Comparison of ENCODE assay signal across 22 cellular contexts in genomic region chr13:80040977-80041310, GRCh38.
DNase-seq lines count a peak whose midpoint lies in the region; ATAC-seq and TF ChIP-seq lines count a peak whose summit lies in the region.
"Had no signal": no experiment of that assay in that cellular context is flagged by ENCODE, and none has a peak within 500 bp of the region (broad histone marks: within the 10 kb centered on the region; RNA-seq: fewer than 3 reads in every experiment).

No MANE protein-coding gene starts in this region.

- H3K4me3 ChIP-seq in BLaER1 treated with 17β-estradiol and CSF1 and Interleukin-3, amounts not matched to agents 10 nM and 100 nM: no peak overlapping the region
- H3K4me3 ChIP-seq in coronary artery (peak overlapping the region; percentile 9), adrenal gland (no peak overlapping the region)
- H3K4me3 ChIP-seq: body of pancreas, Peyer's patch, testis had no signal

- no peak for TF ChIP-seq POLR2A in adrenal gland (IDR thresholded peaks at IDR 0.05)

- no peaks in the 10 kb centered on the region for H3K9me3 Mint-ChIP-seq in nephron
- peaks cover 0 to 11% (median 0%) of the 10 kb centered on the region in 9 donors for H3K9me3 Mint-ChIP-seq in naive thymus-derived CD8-positive, alpha-beta T cell
- H3K9me3 Mint-ChIP-seq: activated T-cell treated with anti-CD3 and anti-CD28 coated beads, Interleukin-2, amount 50 U/mL, for 72 hours had no signal

- H3K9ac ChIP-seq in BLaER1 treated with 17β-estradiol and CSF1 and Interleukin-3, amounts not matched to agents 10 nM and 100 nM: peak overlapping the region in 2 of 11 experiments; percentile 6 to 16; a peak in 1 of 22 replicates

- no peaks in the 10 kb centered on the region for H3K27me3 Mint-ChIP-seq in nephron (ENCODE audit: low read depth)
- peaks cover 0 to 10% (median 0%) of the 10 kb centered on the region in 5 donors for H3K27me3 Mint-ChIP-seq in naive thymus-derived CD8-positive, alpha-beta T cell
- H3K27me3 Mint-ChIP-seq: activated naive CD8-positive, alpha-beta T cell; stimulated activated memory B cell treated with anti-CD40 and anti-IgM and Interleukin-4, amounts not matched to agents 10 μg/mL and 1 μg/mL and 100 μg/mL, for 72 hours had no signal

- TF ChIP-seq CTCF in coronary artery (IDR thresholded peaks at IDR 0.05) (no peak), nephron (IDR thresholded peaks at IDR 0.05; ENCODE audit: unreplicated experiment in 3 of 3) (no peak), adrenal gland (IDR thresholded peaks at IDR 0.05) (no peak)

- no peak overlapping the region for H3K4me3 Mint-ChIP-seq in nephron
- H3K4me3 Mint-ChIP-seq in naive thymus-derived CD8-positive, alpha-beta T cell: no peak overlapping the region
- H3K4me3 Mint-ChIP-seq: activated naive CD8-positive, alpha-beta T cell; activated T-cell treated with anti-CD3 and anti-CD28 coated beads, Interleukin-2, amount 50 U/mL, for 72 hours; stimulated activated memory B cell treated with anti-CD40 and anti-IgM and Interleukin-4, amounts not matched to agents 10 μg/mL and 1 μg/mL and 100 μg/mL, for 72 hours had no signal

- POLR2A ChIA-PET in naive thymus-derived CD8-positive, alpha-beta T cell (lab: Charles Lee): no interaction called here

- peaks cover 5% of the 10 kb centered on the region for H3K4me1 Mint-ChIP-seq in nephron
- peaks cover 0 to 19% (median 0%) of the 10 kb centered on the region in 4 donors for H3K4me1 Mint-ChIP-seq in naive thymus-derived CD8-positive, alpha-beta T cell

- 43 to 56% (median 47%) methylated on average over 4 of the region's 4 CpGs for WGBS in adrenal gland, 4 donors

- peaks cover 28 to 59% (median 47%) of the 10 kb centered on the region in 10 experiments for H3K4me1 ChIP-seq in BLaER1 treated with 17β-estradiol and CSF1 and Interleukin-3, amounts not matched to agents 10 nM and 100 nM
- H3K4me1 ChIP-seq in adrenal gland (replicated peaks in 1 of 2): peaks cover 0 to 4% of the 10 kb centered on the region in 2 donors
- H3K4me1 ChIP-seq: body of pancreas, testis had no signal

- H4K20me1 ChIP-seq in BLaER1 treated with 17β-estradiol and CSF1 and Interleukin-3, amounts not matched to agents 10 nM and 100 nM: no peaks in the 10 kb centered on the region

- peak overlapping the region; percentile 37 to 73 (median 58) for H3K27ac Mint-ChIP-seq in nephron
- H3K27ac Mint-ChIP-seq in naive thymus-derived CD8-positive, alpha-beta T cell: no peak overlapping the region
- H3K27ac Mint-ChIP-seq: activated naive CD8-positive, alpha-beta T cell; activated T-cell treated with anti-CD3 and anti-CD28 coated beads, Interleukin-2, amount 50 U/mL, for 72 hours; stimulated activated memory B cell treated with anti-CD40 and anti-IgM and Interleukin-4, amounts not matched to agents 10 μg/mL and 1 μg/mL and 100 μg/mL, for 72 hours had no signal

- no peaks in the 10 kb centered on the region for H3K36me3 ChIP-seq in BLaER1 treated with 17β-estradiol and CSF1 and Interleukin-3, amounts not matched to agents 10 nM and 100 nM
- H3K36me3 ChIP-seq in adrenal gland (replicated peaks in 1 of 2): no peaks in the 10 kb centered on the region
- H3K36me3 ChIP-seq: Peyer's patch had no signal

- peak overlapping the region in 7 of 11 experiments; percentile 33 to 57 (median 49); a peak in 13 of 22 replicates for H3K4me2 ChIP-seq in BLaER1 treated with 17β-estradiol and CSF1 and Interleukin-3, amounts not matched to agents 10 nM and 100 nM

- H3K36me3 Mint-ChIP-seq in nephron (ENCODE audit: low read depth): no peaks in the 10 kb centered on the region
- no peaks in the 10 kb centered on the region for H3K36me3 Mint-ChIP-seq in naive thymus-derived CD8-positive, alpha-beta T cell
- H3K36me3 Mint-ChIP-seq: activated naive CD8-positive, alpha-beta T cell; stimulated activated memory B cell treated with anti-CD40 and anti-IgM and Interleukin-4, amounts not matched to agents 10 μg/mL and 1 μg/mL and 100 μg/mL, for 72 hours had no signal

- intact Hi-C loops in adrenal gland (cut with DNase I): no loop called here

- H3K27me3 ChIP-seq in BLaER1 treated with 17β-estradiol and CSF1 and Interleukin-3, amounts not matched to agents 10 nM and 100 nM: no peaks in the 10 kb centered on the region
- H3K27me3 ChIP-seq in adrenal gland: no peaks in the 10 kb centered on the region
- H3K27me3 ChIP-seq: body of pancreas, Peyer's patch, testis had no signal

- peak overlapping the region in 8 of 11 experiments; percentile 6 to 69 (median 45); a peak in 12 of 22 replicates for H3K27ac ChIP-seq in BLaER1 treated with 17β-estradiol and CSF1 and Interleukin-3, amounts not matched to agents 10 nM and 100 nM
- no peak overlapping the region for H3K27ac ChIP-seq in coronary artery
- peak overlapping the region in 1 of 5 donors; percentile 37 for H3K27ac ChIP-seq in adrenal gland
- H3K27ac ChIP-seq: body of pancreas, Peyer's patch, testis had no signal

- no peak for ATAC-seq in naive thymus-derived CD8-positive, alpha-beta T cell
- ATAC-seq: activated T-cell treated with anti-CD3 and anti-CD28 coated beads, Interleukin-2, amount 50 U/mL, for 72 hours; body of pancreas; stimulated activated memory B cell treated with anti-CD40 and anti-IgM and Interleukin-4, amounts not matched to agents 10 μg/mL and 1 μg/mL and 100 μg/mL, for 72 hours had no signal

- H3K9me3 ChIP-seq in BLaER1 treated with 17β-estradiol and CSF1 and Interleukin-3, amounts not matched to agents 10 nM and 100 nM (replicated peaks in 1 of 11): peaks cover 0 to 7% (median 0%) of the 10 kb centered on the region in 11 experiments; a peak in 1 of 22 replicates
- H3K9me3 ChIP-seq in adrenal gland (replicated peaks in 1 of 3): no peaks in the 10 kb centered on the region
- H3K9me3 ChIP-seq: body of pancreas, Peyer's patch, testis had no signal

- DNase-seq in NOMO-1 (lab: John Stamatoyannopoulos, UW; ENCODE audit: unreplicated experiment in 2 of 2) (peak; percentile 14 to 28), coronary artery (ENCODE audit: low spot score) (no peak), DMS114 treated with DMSO at 0.1 percent for 48 hours (lab: John Stamatoyannopoulos, UW; ENCODE audit: unreplicated experiment) (no peak), adrenal gland (no peak), DMS53 (lab: John Stamatoyannopoulos, UW) (no peak)
- no peak for DNase-seq in naive thymus-derived CD8-positive, alpha-beta T cell
- DNase-seq: activated CD4-positive, alpha-beta T cell treated with anti-CD3 and anti-CD28 coated beads for 1 hour; activated CD8-positive, alpha-beta memory T cell treated with anti-CD3 and anti-CD28 coated beads for 24 hours; activated T-cell treated with anti-CD3 and anti-CD28 coated beads, Interleukin-2, amount 50 U/mL, for 72 hours; cortex of kidney; Karpas-422; NCI-H1417; NCI-H2171; nucleus accumbens; right cardiac atrium; testis had no signal

Comparison
In these comparisons a context has a peak if more than half of its experiments do, and no peak if none do; other contexts are left out.
1. H3K27ac ChIP-seq: peak in BLaER1 treated with 17β-estradiol and CSF1 and Interleukin-3, amounts not matched to agents 10 nM and 100 nM (8 of 11); none in coronary artery (0 of 2).
2. DNase-seq: peak in NOMO-1 (2 of 2); none in coronary artery (single experiment), DMS114 treated with DMSO at 0.1 percent for 48 hours (single experiment), adrenal gland (0 of 7), DMS53 (single experiment) and naive thymus-derived CD8-positive, alpha-beta T cell (0 of 10).
3. H3K27ac Mint-ChIP-seq: peak in nephron (3 of 3); none in naive thymus-derived CD8-positive, alpha-beta T cell (0 of 10).